1 cellular context compared by ENCODE assay signal in the genomic region with DNA sequence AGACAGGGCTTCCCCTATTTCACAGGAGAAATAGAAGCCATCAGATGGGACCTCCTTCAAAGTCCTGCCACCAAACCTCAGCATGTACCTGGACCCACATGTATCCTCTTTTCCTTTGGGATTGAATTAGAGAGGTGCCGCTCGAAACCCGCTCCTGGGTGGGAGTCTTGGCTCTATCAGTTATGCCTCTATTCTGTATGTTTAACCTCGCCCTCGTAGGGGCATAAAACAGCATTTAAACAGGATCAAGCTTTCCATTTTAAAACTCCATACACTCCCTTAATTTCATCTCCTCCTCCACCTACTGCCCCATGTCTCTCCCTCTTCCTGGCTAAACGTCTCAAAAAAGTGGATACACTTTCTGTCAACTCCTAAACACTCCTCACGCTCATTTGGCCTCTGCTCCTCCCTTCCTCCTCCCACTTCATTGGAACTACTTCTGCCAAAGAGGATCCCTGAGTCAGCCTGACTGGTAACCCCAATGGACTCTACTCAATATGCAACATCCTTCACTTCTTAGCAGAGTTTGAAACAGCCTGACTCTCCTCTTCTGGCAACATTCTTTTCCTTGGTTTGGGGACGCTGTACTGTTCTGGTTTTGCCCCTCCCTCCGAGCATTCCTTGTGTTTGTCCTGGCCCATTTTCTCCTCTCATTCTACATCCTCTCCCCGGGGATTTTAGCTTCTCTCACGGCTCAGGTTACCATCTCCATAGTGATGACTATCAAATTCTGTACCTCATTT.
A peak's percentile ranks its signal among the peaks of the same experiment; 100 is the strongest.
TF ChIP-seq lines count a peak whose summit lies in the region.

No MANE protein-coding gene starts in this region.

TF ChIP-seq in K562, 482 proteins besides CTCF, POLR2A, EP300 and RAD21 (continued from another document and continues in another):
- TF ChIP-seq, protein P1, sequence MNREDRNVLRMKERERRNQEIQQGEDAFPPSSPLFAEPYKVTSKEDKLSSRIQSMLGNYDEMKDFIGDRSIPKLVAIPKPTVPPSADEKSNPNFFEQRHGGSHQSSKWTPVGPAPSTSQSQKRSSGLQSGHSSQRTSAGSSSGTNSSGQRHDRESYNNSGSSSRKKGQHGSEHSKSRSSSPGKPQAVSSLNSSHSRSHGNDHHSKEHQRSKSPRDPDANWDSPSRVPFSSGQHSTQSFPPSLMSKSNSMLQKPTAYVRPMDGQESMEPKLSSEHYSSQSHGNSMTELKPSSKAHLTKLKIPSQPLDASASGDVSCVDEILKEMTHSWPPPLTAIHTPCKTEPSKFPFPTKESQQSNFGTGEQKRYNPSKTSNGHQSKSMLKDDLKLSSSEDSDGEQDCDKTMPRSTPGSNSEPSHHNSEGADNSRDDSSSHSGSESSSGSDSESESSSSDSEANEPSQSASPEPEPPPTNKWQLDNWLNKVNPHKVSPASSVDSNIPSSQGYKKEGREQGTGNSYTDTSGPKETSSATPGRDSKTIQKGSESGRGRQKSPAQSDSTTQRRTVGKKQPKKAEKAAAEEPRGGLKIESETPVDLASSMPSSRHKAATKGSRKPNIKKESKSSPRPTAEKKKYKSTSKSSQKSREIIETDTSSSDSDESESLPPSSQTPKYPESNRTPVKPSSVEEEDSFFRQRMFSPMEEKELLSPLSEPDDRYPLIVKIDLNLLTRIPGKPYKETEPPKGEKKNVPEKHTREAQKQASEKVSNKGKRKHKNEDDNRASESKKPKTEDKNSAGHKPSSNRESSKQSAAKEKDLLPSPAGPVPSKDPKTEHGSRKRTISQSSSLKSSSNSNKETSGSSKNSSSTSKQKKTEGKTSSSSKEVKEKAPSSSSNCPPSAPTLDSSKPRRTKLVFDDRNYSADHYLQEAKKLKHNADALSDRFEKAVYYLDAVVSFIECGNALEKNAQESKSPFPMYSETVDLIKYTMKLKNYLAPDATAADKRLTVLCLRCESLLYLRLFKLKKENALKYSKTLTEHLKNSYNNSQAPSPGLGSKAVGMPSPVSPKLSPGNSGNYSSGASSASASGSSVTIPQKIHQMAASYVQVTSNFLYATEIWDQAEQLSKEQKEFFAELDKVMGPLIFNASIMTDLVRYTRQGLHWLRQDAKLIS (CRISPR knock-in tag; IDR thresholded peaks at IDR 0.05) = no peak
- TF ChIP-seq NR1H2 (CRISPR knock-in tag; IDR thresholded peaks at IDR 0.05) (no peak), PHF20 (IDR thresholded peaks at IDR 0.05; ENCODE audit: partially characterized antibody) (peak; percentile 9), ILK (tag; IDR thresholded peaks at IDR 0.05; ENCODE audit: borderline replicate concordance, low read depth) (no peak), JUN (IDR thresholded peaks at IDR 0.05; ENCODE audit: borderline replicate concordance, low read depth, low read length) (peak; percentile 68; the same call in 1 of the 2 replicates), JUN (CRISPR knock-in tag; IDR thresholded peaks at IDR 0.05; ENCODE audit: borderline replicate concordance) (no peak), FOXJ3 (CRISPR knock-in tag; IDR thresholded peaks at IDR 0.05) (0 out of 2 replicates have a peak, but pooled peaks have one; percentile 1), ZBTB8A (IDR thresholded peaks at IDR 0.05; ENCODE audit: partially characterized antibody) (no peak), ZNF12 (CRISPR knock-in tag; IDR thresholded peaks at IDR 0.05) (0 out of 2 replicates have a peak, but pooled peaks have one; percentile 55), HOXB6 (CRISPR knock-in tag; IDR thresholded peaks at IDR 0.05; ENCODE audit: borderline replicate concordance) (no peak), TAL1 (IDR thresholded peaks at IDR 0.05) (peak; percentile 27), HDAC6 (IDR thresholded peaks at IDR 0.05; ENCODE audit: low read depth, low read length) (no peak), RHOXF2B (CRISPR knock-in tag; conservative IDR thresholded peaks at IDR 0.05) (no peak), KAT7 (CRISPR knock-in tag; IDR thresholded peaks at IDR 0.05; ENCODE audit: borderline replicate concordance) (no peak), ZNF717 (CRISPR knock-in tag; IDR thresholded peaks at IDR 0.05) (no peak), MCM2 (IDR thresholded peaks at IDR 0.05; ENCODE audit: low read depth) (no peak), RBM34 (IDR thresholded peaks at IDR 0.05; ENCODE audit: borderline replicate concordance, insufficient read depth, low read length) (no peak), IRF2 (CRISPR knock-in tag; IDR thresholded peaks at IDR 0.05) (no peak), TSC22D4 (tag; IDR thresholded peaks at IDR 0.05) (no peak), GTF2A2 (tag; IDR thresholded peaks at IDR 0.05) (no peak), ZC3H11A (IDR thresholded peaks at IDR 0.05; ENCODE audit: low read depth, low read length) (peak; percentile 69; the same call in 1 of the 2 replicates), TRIM24 (IDR thresholded peaks at IDR 0.05) (peak; percentile 37 to 62; a peak in 1 of 4 replicates), ZNF316 (IDR thresholded peaks at IDR 0.05) (peak; percentile 98), U2AF2 (optimal IDR thresholded peaks at IDR 0.05; ENCODE audit: low read depth, low read length) (no peak), ELF2 (CRISPR knock-in tag; IDR thresholded peaks at IDR 0.05) (no peak), RFX7 (CRISPR knock-in tag; IDR thresholded peaks at IDR 0.05) (no peak), ETV5 (CRISPR knock-in tag; IDR thresholded peaks at IDR 0.05; ENCODE audit: low read depth) (no peak; the same call in 1 of the 2 replicates), SREBF1 (IDR thresholded peaks at IDR 0.05; ENCODE audit: borderline replicate concordance, low read depth, low read length) (no peak), SETDB1 (IDR thresholded peaks at IDR 0.05; ENCODE audit: low read length) (no peak), PTTG1 (tag; IDR thresholded peaks at IDR 0.05; ENCODE audit: low read depth) (no peak), ZNF253 (CRISPR knock-in tag; conservative IDR thresholded peaks at IDR 0.05) (no peak), CTBP1 (IDR thresholded peaks at IDR 0.05; ENCODE audit: borderline replicate concordance) (peak; percentile 82), ZNF586 (CRISPR knock-in tag; conservative IDR thresholded peaks at IDR 0.05) (no peak), ZNF561 (CRISPR knock-in tag; conservative IDR thresholded peaks at IDR 0.05) (no peak), SNIP1 (IDR thresholded peaks at IDR 0.05; ENCODE audit: low read depth) (peak; percentile 58; the same call in 1 of the 2 replicates), HLTF (IDR thresholded peaks at IDR 0.05) (peak; percentile 78; the same call in 1 of the 2 replicates), XRCC5 (IDR thresholded peaks at IDR 0.05; ENCODE audit: low read depth, low read length) (no peak), EGR1 (conservative IDR thresholded peaks at IDR 0.05) (peak; percentile 69; the same call in 1 of the 2 replicates), BCL6 (CRISPR knock-in tag; IDR thresholded peaks at IDR 0.05) (no peak), CBFA2T3 (IDR thresholded peaks at IDR 0.05) (no peak), ARHGAP35 (IDR thresholded peaks at IDR 0.05; ENCODE audit: partially characterized antibody) (peak; percentile 26), NCOR1 (IDR thresholded peaks at IDR 0.05) (no peak), FOXA3 (CRISPR knock-in tag; conservative IDR thresholded peaks at IDR 0.05 in 1 of 2, IDR thresholded peaks at IDR 0.05 in 1 of 2) (0 out of 4 replicates have a peak, but pooled peaks of 1 of the 2 experiments have one; percentile 55), NCOA4 (IDR thresholded peaks at IDR 0.05; ENCODE audit: partially characterized antibody) (peak; percentile 80)
- TF ChIP-seq, protein P2, sequence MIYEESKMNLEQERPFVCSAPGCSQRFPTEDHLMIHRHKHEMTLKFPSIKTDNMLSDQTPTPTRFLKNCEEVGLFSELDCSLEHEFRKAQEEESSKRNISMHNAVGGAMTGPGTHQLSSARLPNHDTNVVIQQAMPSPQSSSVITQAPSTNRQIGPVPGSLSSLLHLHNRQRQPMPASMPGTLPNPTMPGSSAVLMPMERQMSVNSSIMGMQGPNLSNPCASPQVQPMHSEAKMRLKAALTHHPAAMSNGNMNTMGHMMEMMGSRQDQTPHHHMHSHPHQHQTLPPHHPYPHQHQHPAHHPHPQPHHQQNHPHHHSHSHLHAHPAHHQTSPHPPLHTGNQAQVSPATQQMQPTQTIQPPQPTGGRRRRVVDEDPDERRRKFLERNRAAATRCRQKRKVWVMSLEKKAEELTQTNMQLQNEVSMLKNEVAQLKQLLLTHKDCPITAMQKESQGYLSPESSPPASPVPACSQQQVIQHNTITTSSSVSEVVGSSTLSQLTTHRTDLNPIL (CRISPR knock-in tag; IDR thresholded peaks at IDR 0.05) = peak; percentile 33; the same call in 1 of the 2 replicates
- TF ChIP-seq, protein P3, sequence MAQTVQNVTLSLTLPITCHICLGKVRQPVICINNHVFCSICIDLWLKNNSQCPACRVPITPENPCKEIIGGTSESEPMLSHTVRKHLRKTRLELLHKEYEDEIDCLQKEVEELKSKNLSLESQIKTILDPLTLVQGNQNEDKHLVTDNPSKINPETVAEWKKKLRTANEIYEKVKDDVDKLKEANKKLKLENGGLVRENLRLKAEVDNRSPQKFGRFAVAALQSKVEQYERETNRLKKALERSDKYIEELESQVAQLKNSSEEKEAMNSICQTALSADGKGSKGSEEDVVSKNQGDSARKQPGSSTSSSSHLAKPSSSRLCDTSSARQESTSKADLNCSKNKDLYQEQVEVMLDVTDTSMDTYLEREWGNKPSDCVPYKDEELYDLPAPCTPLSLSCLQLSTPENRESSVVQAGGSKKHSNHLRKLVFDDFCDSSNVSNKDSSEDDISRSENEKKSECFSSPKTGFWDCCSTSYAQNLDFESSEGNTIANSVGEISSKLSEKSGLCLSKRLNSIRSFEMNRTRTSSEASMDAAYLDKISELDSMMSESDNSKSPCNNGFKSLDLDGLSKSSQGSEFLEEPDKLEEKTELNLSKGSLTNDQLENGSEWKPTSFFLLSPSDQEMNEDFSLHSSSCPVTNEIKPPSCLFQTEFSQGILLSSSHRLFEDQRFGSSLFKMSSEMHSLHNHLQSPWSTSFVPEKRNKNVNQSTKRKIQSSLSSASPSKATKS (CRISPR knock-in tag; IDR thresholded peaks at IDR 0.05) = no peak
- TF ChIP-seq, protein P4, sequence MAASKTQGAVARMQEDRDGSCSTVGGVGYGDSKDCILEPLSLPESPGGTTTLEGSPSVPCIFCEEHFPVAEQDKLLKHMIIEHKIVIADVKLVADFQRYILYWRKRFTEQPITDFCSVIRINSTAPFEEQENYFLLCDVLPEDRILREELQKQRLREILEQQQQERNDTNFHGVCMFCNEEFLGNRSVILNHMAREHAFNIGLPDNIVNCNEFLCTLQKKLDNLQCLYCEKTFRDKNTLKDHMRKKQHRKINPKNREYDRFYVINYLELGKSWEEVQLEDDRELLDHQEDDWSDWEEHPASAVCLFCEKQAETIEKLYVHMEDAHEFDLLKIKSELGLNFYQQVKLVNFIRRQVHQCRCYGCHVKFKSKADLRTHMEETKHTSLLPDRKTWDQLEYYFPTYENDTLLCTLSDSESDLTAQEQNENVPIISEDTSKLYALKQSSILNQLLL (CRISPR knock-in tag; IDR thresholded peaks at IDR 0.05; ENCODE audit: borderline replicate concordance) = no peak
- TF ChIP-seq, protein P5, sequence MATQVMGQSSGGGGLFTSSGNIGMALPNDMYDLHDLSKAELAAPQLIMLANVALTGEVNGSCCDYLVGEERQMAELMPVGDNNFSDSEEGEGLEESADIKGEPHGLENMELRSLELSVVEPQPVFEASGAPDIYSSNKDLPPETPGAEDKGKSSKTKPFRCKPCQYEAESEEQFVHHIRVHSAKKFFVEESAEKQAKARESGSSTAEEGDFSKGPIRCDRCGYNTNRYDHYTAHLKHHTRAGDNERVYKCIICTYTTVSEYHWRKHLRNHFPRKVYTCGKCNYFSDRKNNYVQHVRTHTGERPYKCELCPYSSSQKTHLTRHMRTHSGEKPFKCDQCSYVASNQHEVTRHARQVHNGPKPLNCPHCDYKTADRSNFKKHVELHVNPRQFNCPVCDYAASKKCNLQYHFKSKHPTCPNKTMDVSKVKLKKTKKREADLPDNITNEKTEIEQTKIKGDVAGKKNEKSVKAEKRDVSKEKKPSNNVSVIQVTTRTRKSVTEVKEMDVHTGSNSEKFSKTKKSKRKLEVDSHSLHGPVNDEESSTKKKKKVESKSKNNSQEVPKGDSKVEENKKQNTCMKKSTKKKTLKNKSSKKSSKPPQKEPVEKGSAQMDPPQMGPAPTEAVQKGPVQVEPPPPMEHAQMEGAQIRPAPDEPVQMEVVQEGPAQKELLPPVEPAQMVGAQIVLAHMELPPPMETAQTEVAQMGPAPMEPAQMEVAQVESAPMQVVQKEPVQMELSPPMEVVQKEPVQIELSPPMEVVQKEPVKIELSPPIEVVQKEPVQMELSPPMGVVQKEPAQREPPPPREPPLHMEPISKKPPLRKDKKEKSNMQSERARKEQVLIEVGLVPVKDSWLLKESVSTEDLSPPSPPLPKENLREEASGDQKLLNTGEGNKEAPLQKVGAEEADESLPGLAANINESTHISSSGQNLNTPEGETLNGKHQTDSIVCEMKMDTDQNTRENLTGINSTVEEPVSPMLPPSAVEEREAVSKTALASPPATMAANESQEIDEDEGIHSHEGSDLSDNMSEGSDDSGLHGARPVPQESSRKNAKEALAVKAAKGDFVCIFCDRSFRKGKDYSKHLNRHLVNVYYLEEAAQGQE (CRISPR knock-in tag; IDR thresholded peaks at IDR 0.05; ENCODE audit: low read depth) = no peak
- TF ChIP-seq, protein P6, sequence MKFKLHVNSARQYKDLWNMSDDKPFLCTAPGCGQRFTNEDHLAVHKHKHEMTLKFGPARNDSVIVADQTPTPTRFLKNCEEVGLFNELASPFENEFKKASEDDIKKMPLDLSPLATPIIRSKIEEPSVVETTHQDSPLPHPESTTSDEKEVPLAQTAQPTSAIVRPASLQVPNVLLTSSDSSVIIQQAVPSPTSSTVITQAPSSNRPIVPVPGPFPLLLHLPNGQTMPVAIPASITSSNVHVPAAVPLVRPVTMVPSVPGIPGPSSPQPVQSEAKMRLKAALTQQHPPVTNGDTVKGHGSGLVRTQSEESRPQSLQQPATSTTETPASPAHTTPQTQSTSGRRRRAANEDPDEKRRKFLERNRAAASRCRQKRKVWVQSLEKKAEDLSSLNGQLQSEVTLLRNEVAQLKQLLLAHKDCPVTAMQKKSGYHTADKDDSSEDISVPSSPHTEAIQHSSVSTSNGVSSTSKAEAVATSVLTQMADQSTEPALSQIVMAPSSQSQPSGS (CRISPR knock-in tag; IDR thresholded peaks at IDR 0.05) = no peak
- TF ChIP-seq, protein P7, sequence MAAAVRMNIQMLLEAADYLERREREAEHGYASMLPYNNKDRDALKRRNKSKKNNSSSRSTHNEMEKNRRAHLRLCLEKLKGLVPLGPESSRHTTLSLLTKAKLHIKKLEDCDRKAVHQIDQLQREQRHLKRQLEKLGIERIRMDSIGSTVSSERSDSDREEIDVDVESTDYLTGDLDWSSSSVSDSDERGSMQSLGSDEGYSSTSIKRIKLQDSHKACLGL (CRISPR knock-in tag; IDR thresholded peaks at IDR 0.05; ENCODE audit: borderline replicate concordance, poor library complexity, severe bottlenecking) = no peak
